ENCODE assay signal across 8 cellular contexts in genomic region chr11:64358536-64358906, GRCh38. TPM values are rescaled to one million over a fixed set of nuclear protein-coding genes. Genes with fewer than 3 reads are reported as not detected.
DNase-seq lines count a peak whose midpoint lies in the region; ATAC-seq and TF ChIP-seq lines count a peak whose summit lies in the region.
"Had no signal": no experiment of that assay in that cellular context is flagged by ENCODE, and none has a peak within 500 bp of the region (broad histone marks: within the 10 kb centered on the region; RNA-seq: fewer than 3 reads in every experiment).

No MANE protein-coding gene starts in this region.

- H3K27ac ChIP-seq in IMR-90 (ENCODE audit: insufficient read depth, low read length) (peak overlapping the region; percentile 91), temporal lobe (ENCODE audit: low read depth, low read length) (peak overlapping the region; percentile 83)

- H3K4me1 ChIP-seq in IMR-90 (ENCODE audit: control insufficient read depth, insufficient read depth, low read length): peaks cover 27% of the 10 kb centered on the region

- H3K9ac ChIP-seq in IMR-90 (ENCODE audit: low read depth, low read length): peak overlapping the region; percentile 79

- H3K79me1 ChIP-seq in IMR-90 (ENCODE audit: low read depth in 1 of 2, low read length in 2 of 2): peaks cover 6 to 57% of the 10 kb centered on the region in 2 experiments

- H3K4me2 ChIP-seq in IMR-90 (ENCODE audit: low read depth, low read length): peak overlapping the region; percentile 82

- peak overlapping the region; percentile 99 for H2AK5ac ChIP-seq in IMR-90 (ENCODE audit: low read depth, low read length)

- H2BK5ac ChIP-seq in IMR-90 (ENCODE audit: low read depth, low read length, poor library complexity, severe bottlenecking): peak overlapping the region; percentile 92

- no peak for ATAC-seq in IMR-90 (ENCODE audit: low read depth)
- peak; percentile 45 for ATAC-seq in left lobe of liver
- no peak for ATAC-seq in activated CD4-positive, CD25-positive, alpha-beta regulatory T cell treated with anti-CD3 and anti-CD28 coated beads, Interleukin-2, amount 50 U/mL, for 24 hours
- no peak for ATAC-seq in GM18517 (IDR thresholded peaks at IDR 0.05; ENCODE audit: unreplicated experiment)

- H2AFZ ChIP-seq in IMR-90 (replicated peaks; ENCODE audit: low read length, poor library complexity): peak overlapping the region; percentile 96

- H4K5ac ChIP-seq in IMR-90 (ENCODE audit: low read depth, low read length): peak overlapping the region; percentile 70

- H3K56ac ChIP-seq in IMR-90 (ENCODE audit: extremely low read depth, insufficient read depth, low read length): peak overlapping the region; percentile 75

- peak overlapping the region; percentile 98; the same call in 2 of the 3 replicates for H2BK15ac ChIP-seq in IMR-90 (ENCODE audit: low read depth, low read length)

- peak overlapping the region; percentile 98 for H4K91ac ChIP-seq in IMR-90 (ENCODE audit: insufficient read depth, low read depth, low read length)

- H3K4me3 ChIP-seq in IMR-90 (ENCODE audit: insufficient read depth, low read depth, low read length) (peak overlapping the region; percentile 98), astrocyte of the cerebellum (ENCODE audit: low read depth, low read length) (peak overlapping the region; percentile 82)

- H2AK9ac ChIP-seq in IMR-90 (replicated peaks; ENCODE audit: low read depth, low read length, poor library complexity): peak overlapping the region; percentile 99

- no peaks in the 10 kb centered on the region for H3K27me3 ChIP-seq in IMR-90 (ENCODE audit: control insufficient read depth, insufficient read depth, low read length)

- in situ Hi-C loops in IMR-90 (cut with MboI; ENCODE audit: low sequenced_read_pairs): no loop called here
- in situ Hi-C loops in astrocyte of the cerebellum (cut with HindIII; ENCODE audit: low sequenced_read_pairs): no loop called here

- CTCF ChIA-PET in IMR-90 (lab: Yijun Ruan, JAX): no interaction called here

- peak overlapping the region; percentile 49 for H2BK20ac ChIP-seq in IMR-90 (ENCODE audit: low read depth, low read length)

- peak overlapping the region; percentile 90 for H3K23ac ChIP-seq in IMR-90 (ENCODE audit: low read depth, low read length)

- no peak for TF ChIP-seq POLR2A in IMR-90 (IDR thresholded peaks at IDR 0.05; ENCODE audit: low read depth, low read length)

- peak overlapping the region; percentile 99 for H3K4ac ChIP-seq in IMR-90 (ENCODE audit: low read depth, low read length)

- H2BK120ac ChIP-seq in IMR-90 (ENCODE audit: low read depth, low read length): peak overlapping the region; percentile 93

- DNase-seq in IMR-90 (no peak), astrocyte of the cerebellum (ENCODE audit: low read depth) (no peak), left lobe of liver (ENCODE audit: low spot score) (no peak), putamen (ENCODE audit: low spot score) (no peak)
- DNase-seq: NCI-H524 treated with DMSO at 0.1 percent for 48 hours had no signal

- POLR2A ChIA-PET in IMR-90 (lab: Charles Lee; ENCODE audit: unreplicated experiment): no interaction called here

- dilution Hi-C loops in IMR-90 (cut with HindIII; ENCODE audit: low sequenced_read_pairs, unreplicated experiment): no loop called here

- peak overlapping the region; percentile 97 for H3K14ac ChIP-seq in IMR-90 (replicated peaks; ENCODE audit: low read depth, low read length)

- no peaks in the 10 kb centered on the region for H3K9me3 ChIP-seq in IMR-90 (ENCODE audit: control insufficient read depth, insufficient read depth, low read length)

- H3K18ac ChIP-seq in IMR-90 (ENCODE audit: low read depth, low read length): peak overlapping the region; percentile 42

- peaks cover 20% of the 10 kb centered on the region for H3K36me3 ChIP-seq in IMR-90 (ENCODE audit: control insufficient read depth, insufficient read depth, low read length)

- H4K8ac ChIP-seq in IMR-90 (ENCODE audit: low read depth in 2 of 2, low read length in 2 of 2): peak overlapping the region; percentile 94 to 97

- WGBS in IMR-90 (ENCODE audit: extremely low coverage in 2 of 2, insufficient read length in 1 of 2), 2 experiments: no CpG with 5 or more reads among the region's 7 CpGs

- no TSS peak for BruUV-seq in IMR-90 (replicated peaks; lab: Mats Ljungman, UMichigan)

- intact Hi-C loops in IMR-90 (cut with micrococcal nuclease): loop anchor here (5.0 kb wide), 1 partner anchor 294 kb away; no protein-coding TSS in a partner anchor

- peaks cover 18% of the 10 kb centered on the region for H3K9me1 ChIP-seq in IMR-90 (ENCODE audit: insufficient read depth, low read length)

- H4K20me1 ChIP-seq in IMR-90 (ENCODE audit: insufficient read depth, low read length): no peaks in the 10 kb centered on the region

- TF ChIP-seq RAD21 in IMR-90 (IDR thresholded peaks at IDR 0.05; ENCODE audit: low read length): no peak

- TF ChIP-seq CTCF in IMR-90 (conservative IDR thresholded peaks at IDR 0.05; ENCODE audit: low read depth, low read length) (no peak), astrocyte of the cerebellum (IDR thresholded peaks at IDR 0.05; ENCODE audit: low read depth, low read length, missing control alignments) (no peak)

TF ChIP-seq in IMR-90, 13 proteins besides CTCF, POLR2A, EP300 and RAD21:
- TF ChIP-seq MAFK (IDR thresholded peaks at IDR 0.05; ENCODE audit: low read depth, low read length) (no peak), MXI1 (IDR thresholded peaks at IDR 0.05; ENCODE audit: borderline replicate concordance, low read depth, low read length) (no peak), MAZ (IDR thresholded peaks at IDR 0.05; ENCODE audit: borderline replicate concordance, low read depth, low read length) (no peak), CEBPB (IDR thresholded peaks at IDR 0.05; ENCODE audit: low read depth, low read length) (no peak), NFE2L2 (IDR thresholded peaks at IDR 0.05; ENCODE audit: low read depth, low read length) (no peak), BHLHE40 (IDR thresholded peaks at IDR 0.05; ENCODE audit: low read depth, low read length) (no peak)

RNA-seq across cellular contexts. Expression of gene RPS6KA4, which starts 0.4 kb away (rescaled TPM):
- 43.3 and 52.9 TPM in 2 replicates for total RNA-seq in IMR-90 (2012; rRNA removed)
- 38.8 and 46.7 TPM in 2 replicates for polyA plus RNA-seq in IMR-90 (2012; rRNA removed)
- 36.4 and 60.6 TPM in 2 replicates for polyA plus RNA-seq in IMR-90 (2012; cell fraction: cytosol; rRNA removed)
- polyA plus RNA-seq in IMR-90 (2012; cell fraction: nucleus; rRNA removed; ENCODE audit: low replicate concordance): 52.0 and 125 TPM in 2 replicates
- 9.8 TPM for total RNA-seq in left lobe of liver
- 7.1 TPM for total RNA-seq in temporal lobe

RNA-seq across cellular contexts. Expression of gene CCDC88B, which starts 18.5 kb away (rescaled TPM):
- total RNA-seq in IMR-90 (2012; rRNA removed) (1.3 and 1.7 TPM in 2 replicates), left lobe of liver (4.0 TPM), temporal lobe (0.98 TPM)
- 2.5 and 3.1 TPM in 2 replicates for polyA plus RNA-seq in IMR-90 (2012; rRNA removed)
- 2.6 and 2.9 TPM in 2 replicates for polyA plus RNA-seq in IMR-90 (2012; cell fraction: cytosol; rRNA removed)
- polyA plus RNA-seq in IMR-90 (2012; cell fraction: nucleus; rRNA removed; ENCODE audit: low replicate concordance): 2.4 and 3.8 TPM in 2 replicates

RNA-seq across cellular contexts. Expression of gene PRDX5, which starts 40.6 kb away (rescaled TPM):
- total RNA-seq in IMR-90 (2012; rRNA removed): 120 and 160 TPM in 2 replicates
- polyA plus RNA-seq in IMR-90 (2012; rRNA removed): 292 and 332 TPM in 2 replicates
- 766 and 775 TPM in 2 replicates for polyA plus RNA-seq in IMR-90 (2012; cell fraction: cytosol; rRNA removed)
- polyA plus RNA-seq in IMR-90 (2012; cell fraction: nucleus; rRNA removed; ENCODE audit: low replicate concordance): 159 and 265 TPM in 2 replicates
- total RNA-seq in left lobe of liver: 96.4 TPM
- 87.5 TPM for total RNA-seq in temporal lobe

RNA-seq across cellular contexts. Expression of gene TRMT112, which starts 41.2 kb away (rescaled TPM):
- total RNA-seq in IMR-90 (2012; rRNA removed): 202 and 206 TPM in 2 replicates
- polyA plus RNA-seq in IMR-90 (2012; rRNA removed): 173 and 206 TPM in 2 replicates
- polyA plus RNA-seq in IMR-90 (2012; cell fraction: cytosol; rRNA removed): 669 and 1,019 TPM in 2 replicates
- polyA plus RNA-seq in IMR-90 (2012; cell fraction: nucleus; rRNA removed; ENCODE audit: low replicate concordance): 158 and 162 TPM in 2 replicates
- total RNA-seq in left lobe of liver: 59.1 TPM
- 50.9 TPM for total RNA-seq in temporal lobe

RNA-seq across cellular contexts. Expression of gene ESRRA, which starts 53.2 kb away (rescaled TPM):
- 10.2 and 10.3 TPM in 2 replicates for total RNA-seq in IMR-90 (2012; rRNA removed)
- 15.0 and 15.8 TPM in 2 replicates for polyA plus RNA-seq in IMR-90 (2012; rRNA removed)
- 18.8 and 20.4 TPM in 2 replicates for polyA plus RNA-seq in IMR-90 (2012; cell fraction: cytosol; rRNA removed)
- 16.3 and 44.0 TPM in 2 replicates for polyA plus RNA-seq in IMR-90 (2012; cell fraction: nucleus; rRNA removed; ENCODE audit: low replicate concordance)
- total RNA-seq in left lobe of liver: 53.6 TPM
- 10.8 TPM for total RNA-seq in temporal lobe
